Comparison of ENCODE assay signal across 33 cellular contexts in the genomic region with DNA sequence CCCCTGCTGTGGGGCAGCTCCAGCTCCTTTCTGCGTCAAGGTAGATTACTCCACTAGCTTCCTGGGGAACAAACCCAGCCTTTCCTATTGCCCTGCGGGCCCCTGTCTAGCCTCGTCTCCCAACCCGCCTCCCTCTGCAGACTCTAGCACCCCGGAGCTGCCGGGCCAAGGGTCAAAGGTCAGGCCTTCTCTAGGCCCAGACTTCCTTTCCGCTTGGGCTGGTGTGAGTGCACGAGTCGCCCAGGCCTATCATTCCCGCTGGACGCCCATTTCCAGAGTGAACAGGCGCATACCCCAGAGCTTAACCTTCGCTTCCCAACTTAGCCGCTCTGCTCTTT. TPM values are rescaled to one million over a fixed set of nuclear protein-coding genes. Genes with fewer than 3 reads are reported as not detected.
"Had no signal": no experiment of that assay in that cellular context is flagged by ENCODE, and none has a peak within 500 bp of the region (broad histone marks: within the 10 kb centered on the region; RNA-seq: fewer than 3 reads in every experiment).

No MANE protein-coding gene starts in this region.

- H3K36me3 ChIP-seq: gastrocnemius medialis, sigmoid colon, tibial nerve, WERI-Rb-1 had no signal

- H3K9me3 ChIP-seq: gastrocnemius medialis, sigmoid colon had no signal

- H3K4me3 Mint-ChIP-seq: activated CD4-positive, alpha-beta memory T cell treated with anti-CD3 and anti-CD28 coated beads, Interleukin-2, amount 10 ng/mL, durations not matched to agents 7 days and 5 days; activated CD4-positive, alpha-beta T cell treated with anti-CD3 and anti-CD28 coated beads, Interleukin-2, amount 10 ng/mL, durations not matched to agents 7 days and 5 days; activated naive CD4-positive, alpha-beta T cell treated with anti-CD3 and anti-CD28 coated beads, Interleukin-2, amount 10 ng/mL, durations not matched to agents 7 days and 5 days; activated naive CD8-positive, alpha-beta T cell treated with anti-CD3 and anti-CD28 coated beads, Interleukin-2, amount 10 ng/mL, durations not matched to agents 7 days and 5 days; activated T-cell treated with anti-CD3 and anti-CD28 coated beads, Interleukin-2, amount 50 U/mL, for 24 hours; effector memory CD8-positive, alpha-beta T cell; stimulated activated memory B cell treated with anti-CD40 and anti-IgM and Interleukin-4, amounts not matched to agents 10 μg/mL and 1 μg/mL and 100 μg/mL, for 72 hours; T-helper 1 cell treated with Interleukin-12 subunit alpha and Interleukin-12 subunit beta and Interleukin-4 antibody, amounts not matched to agents 30 μg/mL and 1 μg/mL, for 36 hours had no signal

- H3K27ac ChIP-seq: gastrocnemius medialis, hepatocyte, sigmoid colon, tibial nerve, WERI-Rb-1 had no signal

- DNase-seq: activated CD4-positive, alpha-beta memory T cell treated with anti-CD3 and anti-CD28 coated beads, Interleukin-2, amount 10 ng/mL, durations not matched to agents 7 days and 5 days; activated CD4-positive, alpha-beta T cell treated with anti-CD3 and anti-CD28 coated beads for 1 hour; activated CD4-positive, alpha-beta T cell treated with anti-CD3 and anti-CD28 coated beads, Interleukin-2, amount 10 ng/mL, durations not matched to agents 7 days and 5 days; activated CD8-positive, alpha-beta memory T cell treated with anti-CD3 and anti-CD28 coated beads, Interleukin-2, amount 50 U/mL, for 48 hours; activated gamma-delta T cell; activated naive CD4-positive, alpha-beta T cell treated with anti-CD3 and anti-CD28 coated beads, Interleukin-2, amount 10 ng/mL, durations not matched to agents 7 days and 5 days; activated naive CD8-positive, alpha-beta T cell treated with anti-CD3 and anti-CD28 coated beads, Interleukin-2, amount 10 ng/mL, durations not matched to agents 7 days and 5 days; activated T-cell treated with anti-CD3 and anti-CD28 coated beads, Interleukin-2, amount 50 U/mL, for 24 hours; caudate nucleus; cortex of kidney; effector memory CD8-positive, alpha-beta T cell; erythroblast; gastrocnemius medialis; kidney; left colon; midbrain; naive thymus-derived CD8-positive, alpha-beta T cell; sigmoid colon; small intestine; stimulated activated CD4-positive, alpha-beta T cell treated with anti-CD3 and anti-CD28 coated beads, Interleukin-4, amount 100 ng/mL, for 4 hours; stimulated activated CD8-positive, alpha-beta memory T cell treated with anti-CD3 and anti-CD28 coated beads, Interleukin-4, amount 100 ng/mL, for 48 hours; SW 1271; T1000; WERI-Rb-1 had no signal

- H3K27ac Mint-ChIP-seq: activated CD4-positive, alpha-beta memory T cell treated with anti-CD3 and anti-CD28 coated beads, Interleukin-2, amount 10 ng/mL, durations not matched to agents 7 days and 5 days; activated naive CD4-positive, alpha-beta T cell treated with anti-CD3 and anti-CD28 coated beads, Interleukin-2, amount 10 ng/mL, durations not matched to agents 7 days and 5 days; activated naive CD8-positive, alpha-beta T cell treated with anti-CD3 and anti-CD28 coated beads, Interleukin-2, amount 10 ng/mL, durations not matched to agents 7 days and 5 days; activated T-cell treated with anti-CD3 and anti-CD28 coated beads, Interleukin-2, amount 50 U/mL, for 24 hours; stimulated activated memory B cell treated with anti-CD40 and anti-IgM and Interleukin-4, amounts not matched to agents 10 μg/mL and 1 μg/mL and 100 μg/mL, for 72 hours; T-helper 1 cell treated with Interleukin-12 subunit alpha and Interleukin-12 subunit beta and Interleukin-4 antibody, amounts not matched to agents 30 μg/mL and 1 μg/mL, for 36 hours had no signal

- ATAC-seq: effector memory CD8-positive, alpha-beta T cell; gastrocnemius medialis; left colon; naive thymus-derived CD8-positive, alpha-beta T cell; stimulated activated memory B cell treated with anti-CD40 and anti-IgM and Interleukin-4, amounts not matched to agents 10 μg/mL and 1 μg/mL and 100 μg/mL, for 72 hours had no signal

- H3K9me3 Mint-ChIP-seq: activated CD4-positive, alpha-beta memory T cell treated with anti-CD3 and anti-CD28 coated beads, Interleukin-2, amount 10 ng/mL, durations not matched to agents 7 days and 5 days; activated naive CD4-positive, alpha-beta T cell treated with anti-CD3 and anti-CD28 coated beads, Interleukin-2, amount 10 ng/mL, durations not matched to agents 7 days and 5 days; activated T-cell treated with anti-CD3 and anti-CD28 coated beads, Interleukin-2, amount 50 U/mL, for 24 hours; effector memory CD8-positive, alpha-beta T cell; T-helper 1 cell treated with Interleukin-12 subunit alpha and Interleukin-12 subunit beta and Interleukin-4 antibody, amounts not matched to agents 30 μg/mL and 1 μg/mL, for 36 hours had no signal

- H3K4me3 ChIP-seq: gastrocnemius medialis, hepatocyte, sigmoid colon, tibial nerve had no signal

RNA-seq across cellular contexts. Expression of a gene that starts 11.6 kb away (rescaled TPM):
- total RNA-seq: activated CD4-positive, alpha-beta memory T cell treated with anti-CD3 and anti-CD28 coated beads, Interleukin-2, amount 10 ng/mL, durations not matched to agents 7 days and 5 days; activated CD4-positive, alpha-beta T cell treated with anti-CD3 and anti-CD28 coated beads, Interleukin-2, amount 10 ng/mL, durations not matched to agents 7 days and 5 days; activated naive CD8-positive, alpha-beta T cell treated with anti-CD3 and anti-CD28 coated beads, Interleukin-2, amount 10 ng/mL, durations not matched to agents 7 days and 5 days; gastrocnemius medialis; kidney; left colon; lower leg skin; naive thymus-derived CD8-positive, alpha-beta T cell; osteoblast; posterior vena cava; temporal lobe; ureter had no signal
